8 cellular contexts compared by ENCODE assay signal in genomic region chr22:38755911-38756532, GRCh38. TPM values are rescaled to one million over a fixed set of nuclear protein-coding genes. Genes with fewer than 3 reads are reported as not detected.
A peak's percentile ranks its signal among the peaks of the same experiment; 100 is the strongest.
DNase-seq lines count a peak whose midpoint lies in the region; ATAC-seq, FAIRE-seq and TF ChIP-seq lines count a peak whose summit lies in the region.

TSS of gene SUN2 (minus strand) at chr22:38755998. CDS start at chr22:38752628, 3,370 bp downstream.

- H3K27me3 ChIP-seq in HUES6 (ENCODE audit: control insufficient read depth, insufficient read depth, low read length) (no peaks in the 10 kb centered on the region; the same call in 1 of the 2 replicates), SJSA1 (replicated peaks) (no peaks in the 10 kb centered on the region), foreskin keratinocyte (no peaks in the 10 kb centered on the region), neural progenitor cell (peaks cover 17% of the 10 kb centered on the region), stomach smooth muscle (ENCODE audit: control insufficient read depth in 1 of 2, insufficient read depth in 2 of 2, low read length in 2 of 2) (no peaks in the 10 kb centered on the region)

- peak within 1 kb of the TSS; percentile 73; the same call in 1 of the 2 replicates for H3K27ac ChIP-seq in HUES6 (ENCODE audit: low read depth, low read length)
- H3K27ac ChIP-seq in SJSA1, result peak within 1 kb of the TSS; percentile 76
- peak within 1 kb of the TSS; percentile 38 for H3K27ac ChIP-seq in foreskin keratinocyte
- H3K27ac ChIP-seq in neural progenitor cell, result no peak within 1 kb of the TSS
- H3K27ac ChIP-seq in stomach smooth muscle (ENCODE audit: low read length), result peak within 1 kb of the TSS; percentile 92

- peak within 1 kb of the TSS; percentile 17 for H3K27ac Mint-ChIP-seq in neural progenitor cell

- peak within 1 kb of the TSS; percentile 98 for H2AFZ ChIP-seq in neural progenitor cell (replicated peaks)

- peaks cover 6% of the 10 kb centered on the region for H3K27me3 Mint-ChIP-seq in neural progenitor cell (ENCODE audit: insufficient read depth, low read depth)

- peaks cover 12% of the 10 kb centered on the region for H4K20me1 ChIP-seq in neural progenitor cell (ENCODE audit: low read depth)

- H3K36me3 ChIP-seq in HUES6 (ENCODE audit: control insufficient read depth, insufficient read depth, low read length) (peaks cover 7% of the 10 kb centered on the region; the same call in 1 of the 2 replicates), SJSA1 (peaks cover 41% of the 10 kb centered on the region), neural progenitor cell (no peaks in the 10 kb centered on the region), stomach smooth muscle (ENCODE audit: control insufficient read depth in 2 of 2, insufficient read depth in 2 of 2, low read length in 2 of 2) (peaks cover 13 to 17% of the 10 kb centered on the region in 2 donors)

- H3K9ac ChIP-seq in HUES6 (ENCODE audit: low read length) (peak within 1 kb of the TSS; percentile 75), neural progenitor cell (no peak within 1 kb of the TSS), stomach smooth muscle (ENCODE audit: low read length in 2 of 2) (peak within 1 kb of the TSS; percentile 84 to 88)

- H3K9me3 ChIP-seq in HUES6 (ENCODE audit: control insufficient read depth, insufficient read depth, low read depth, low read length) (no peaks in the 10 kb centered on the region), SJSA1 (replicated peaks) (peaks cover 3% of the 10 kb centered on the region; the same call in 1 of the 2 replicates), neural progenitor cell (ENCODE audit: low read depth) (no peaks in the 10 kb centered on the region), stomach smooth muscle (ENCODE audit: control insufficient read depth in 2 of 2, low read length in 2 of 2) (no peaks in the 10 kb centered on the region)

- no peak for TF ChIP-seq CTCF in D721Med (IDR thresholded peaks at IDR 0.05; ENCODE audit: insufficient read depth, missing control alignments)
- TF ChIP-seq CTCF in GM20000 (IDR thresholded peaks at IDR 0.05; ENCODE audit: extremely low read depth, missing control alignments), result no peak
- TF ChIP-seq CTCF in foreskin keratinocyte (conservative IDR thresholded peaks at IDR 0.05), result no peak
- no peak for TF ChIP-seq CTCF in neural progenitor cell (IDR thresholded peaks at IDR 0.05)

- peak within 1 kb of the TSS; percentile 89 for H3K4me3 Mint-ChIP-seq in neural progenitor cell

- peak; percentile 86 for DNase-seq in D721Med (ENCODE audit: insufficient read length, low spot score)
- DNase-seq in GM20000 (ENCODE audit: low spot score), result peak; percentile 100
- DNase-seq in SJSA1 (ENCODE audit: low read depth in 1 of 2, low spot score in 2 of 2), result peak; percentile 67 to 88
- DNase-seq in activated gamma-delta T cell treated with anti-CD3 and anti-CD28 coated beads, Interleukin-2, amount 50 U/mL, for 16 hours (ENCODE audit: low read depth), result peak; percentile 91
- DNase-seq in foreskin keratinocyte, result peak in 1 of 2 donors; percentile 40
- DNase-seq in neural progenitor cell (ENCODE audit: low spot score), result peak; percentile 87

- no peak for FAIRE-seq in D721Med (lab: Jason Lieb, UNC)

- peak; percentile 69 for ATAC-seq in foreskin keratinocyte

- H3F3A ChIP-seq in neural progenitor cell (ENCODE audit: low read depth), result peaks cover 34% of the 10 kb centered on the region

- no peaks in the 10 kb centered on the region for H3K36me3 Mint-ChIP-seq in neural progenitor cell

- H3K4me1 ChIP-seq in HUES6 (ENCODE audit: control insufficient read depth, insufficient read depth, low read length) (peaks cover 29% of the 10 kb centered on the region), SJSA1 (replicated peaks) (peaks cover 31% of the 10 kb centered on the region), foreskin keratinocyte (peaks cover 16% of the 10 kb centered on the region), neural progenitor cell (peaks cover 30% of the 10 kb centered on the region), stomach smooth muscle (ENCODE audit: control insufficient read depth, insufficient read depth, low read length) (peaks cover 29% of the 10 kb centered on the region)

- H3K4me2 ChIP-seq in neural progenitor cell, result peak within 1 kb of the TSS; percentile 87

- H3K4me3 ChIP-seq in HUES6 (ENCODE audit: low read depth, low read length), result peak within 1 kb of the TSS; percentile 86
- peak within 1 kb of the TSS; percentile 95 for H3K4me3 ChIP-seq in SJSA1
- H3K4me3 ChIP-seq in neural progenitor cell, result peak within 1 kb of the TSS; percentile 95
- H3K4me3 ChIP-seq in stomach smooth muscle (ENCODE audit: low read length in 2 of 2), result peak within 1 kb of the TSS; percentile 84

- H3K79me2 ChIP-seq in neural progenitor cell (ENCODE audit: low read depth), result no peaks in the 10 kb centered on the region

- H3K4me1 Mint-ChIP-seq in neural progenitor cell, result peaks cover 41% of the 10 kb centered on the region

- H3K9me3 Mint-ChIP-seq in neural progenitor cell, result no peaks in the 10 kb centered on the region

RNA-seq across cellular contexts. Expression of gene SUN2, which starts in this region (rescaled TPM):
- 201 and 238 TPM in 2 replicates for total RNA-seq in SJSA1 (2014; rRNA removed; shearing (Covaris generic))
- total RNA-seq in foreskin keratinocyte, result 47.7 and 48.4 TPM in 2 replicates
- polyA plus RNA-seq in foreskin keratinocyte, result 29.9 and 33.0 TPM in 2 replicates
- 16.2 and 33.5 TPM in 2 replicates for total RNA-seq in neural progenitor cell (ENCODE audit: low replicate concordance)
